Comparison of ENCODE assay signal across 9 cellular contexts in genomic region chr12:45518516-45519235, GRCh38.
A peak's percentile ranks its signal among the peaks of the same experiment; 100 is the strongest.
DNase-seq lines count a peak whose midpoint lies in the region; ATAC-seq and TF ChIP-seq lines count a peak whose summit lies in the region.
"Had no signal": no experiment of that assay in that cellular context is flagged by ENCODE, and none has a peak within 500 bp of the region (broad histone marks: within the 10 kb centered on the region; RNA-seq: fewer than 3 reads in every experiment).

No MANE protein-coding gene starts in this region.

- WGBS in hepatocyte (ENCODE audit: low lambda C conversion rate, missing lambda C conversion rate), result 79% methylated on average over 9 of the region's 9 CpGs

- no peaks in the 10 kb centered on the region for H3K4me1 ChIP-seq in hepatocyte (ENCODE audit: insufficient read depth)

- no peaks in the 10 kb centered on the region for H3K9me2 ChIP-seq in hepatocyte (replicated peaks; ENCODE audit: insufficient read depth)

- H3K4me2 ChIP-seq in hepatocyte, result no peak overlapping the region

- no peaks in the 10 kb centered on the region for H3K27me3 ChIP-seq in hepatocyte
- H3K27me3 ChIP-seq: brain microvascular endothelial cell had no signal

- no peaks in the 10 kb centered on the region for H4K20me1 ChIP-seq in hepatocyte (ENCODE audit: insufficient read depth, poor library complexity, severe bottlenecking)

- H3K36me3 ChIP-seq in hepatocyte (replicated peaks; ENCODE audit: insufficient read depth, low read depth), result no peaks in the 10 kb centered on the region
- H3K36me3 ChIP-seq: brain microvascular endothelial cell had no signal

- intact Hi-C loops in left colon (cut with DNase I, micrococcal nuclease), result no loop called here
- intact Hi-C loops in left ventricle myocardium superior (cut with micrococcal nuclease), result no loop called here

- no peaks in the 10 kb centered on the region for H3K79me2 ChIP-seq in hepatocyte

- no peaks in the 10 kb centered on the region for H3K9me3 ChIP-seq in hepatocyte (ENCODE audit: low read depth)

- H3K4me3 ChIP-seq in GM12865 (ENCODE audit: low read depth, low read length) (no peak overlapping the region), hepatocyte (no peak overlapping the region)

- ATAC-seq in left colon (no peak), left ventricle myocardium superior (no peak)

- no peak overlapping the region for H3K27ac ChIP-seq in hepatocyte
- H3K27ac ChIP-seq: brain microvascular endothelial cell had no signal

- TF ChIP-seq CTCF in GM12865 (IDR thresholded peaks at IDR 0.05; ENCODE audit: insufficient read depth, low read depth, low read length, missing control alignments) (no peak), hepatocyte (IDR thresholded peaks at IDR 0.05; ENCODE audit: poor library complexity) (no peak)

- DNase-seq in GM12865 (ENCODE audit: low read depth) (peak; percentile 46), OCI-M1 (lab: John Stamatoyannopoulos, UW) (peak; percentile 27), left colon (no peak), foreskin melanocyte (no peak), hepatocyte (ENCODE audit: low spot score) (no peak), left ventricle myocardium superior (no peak)
- peak; percentile 29 for DNase-seq in activated T-helper 9 cell treated with anti-CD3 and anti-CD28 coated beads, Interleukin-2, amount 50 U/mL, for 16 hours (ENCODE audit: low read depth)
- peak; percentile 19 to 42 for DNase-seq in stimulated activated CD4-positive, alpha-beta T cell treated with anti-CD3 and anti-CD28 coated beads, Interleukin-2, amount 100 ng/mL, for 24 hours
- DNase-seq: brain microvascular endothelial cell had no signal

- no peak overlapping the region for H2AFZ ChIP-seq in hepatocyte

Comparison
In these comparisons a context has a peak if more than half of its experiments do, and no peak if none do; other contexts are left out.
1. DNase-seq: peak in GM12865 (single experiment), OCI-M1 (single experiment), activated T-helper 9 cell treated with anti-CD3 and anti-CD28 coated beads, Interleukin-2, amount 50 U/mL, for 16 hours (single experiment) and stimulated activated CD4-positive, alpha-beta T cell treated with anti-CD3 and anti-CD28 coated beads, Interleukin-2, amount 100 ng/mL, for 24 hours (2 of 2); none in left colon (0 of 2), foreskin melanocyte (single experiment), hepatocyte (single experiment) and left ventricle myocardium superior (single experiment).